1 cellular context compared by ENCODE assay signal in the genomic region with DNA sequence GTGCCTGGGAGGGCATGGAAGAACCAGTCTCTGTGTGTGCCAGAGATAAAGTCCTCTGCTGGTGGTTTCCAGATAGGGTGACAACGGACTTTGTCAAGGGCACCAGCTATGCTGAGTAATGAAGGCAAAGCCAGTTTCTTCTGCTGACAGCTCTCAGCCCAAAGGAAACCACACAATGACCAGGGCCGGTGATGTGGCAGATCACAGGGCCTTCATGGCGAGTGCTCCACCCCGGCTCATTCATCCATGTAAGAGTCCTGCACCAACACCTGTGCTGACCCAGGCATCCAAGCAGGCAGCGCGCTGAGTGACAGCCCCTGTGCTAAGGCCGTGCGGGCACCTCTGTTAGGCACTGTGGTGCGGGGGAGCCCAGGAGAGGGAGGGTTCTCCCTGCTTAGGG.
TF ChIP-seq lines count a peak whose summit lies in the region.

No MANE protein-coding gene starts in this region.

TF ChIP-seq in H1, 55 proteins besides CTCF, POLR2A, EP300 and RAD21:
- no peak for TF ChIP-seq BCL11A (IDR thresholded peaks at IDR 0.05; ENCODE audit: low read depth in 2 of 2, low read length in 2 of 2)
- TF ChIP-seq CBX5 (IDR thresholded peaks at IDR 0.05; ENCODE audit: low read depth, low read length): no peak
- no peak for TF ChIP-seq CEBPB (IDR thresholded peaks at IDR 0.05; ENCODE audit: low read depth, low read length)
- no peak for TF ChIP-seq NANOG (IDR thresholded peaks at IDR 0.05; ENCODE audit: insufficient read depth, low read depth, low read length, poor library complexity, severe bottlenecking)
- no peak for TF ChIP-seq BACH1 (IDR thresholded peaks at IDR 0.05; ENCODE audit: low read length)
- no peak for TF ChIP-seq KDM4A (IDR thresholded peaks at IDR 0.05; ENCODE audit: low read depth, low read length, severe bottlenecking)
- no peak for TF ChIP-seq POLR2AphosphoS5 (IDR thresholded peaks at IDR 0.05; ENCODE audit: low read depth, low read length)
- TF ChIP-seq SIRT6 (IDR thresholded peaks at IDR 0.05; ENCODE audit: low read length): no peak
- TF ChIP-seq KDM1A (IDR thresholded peaks at IDR 0.05; ENCODE audit: borderline replicate concordance, low read length): no peak
- TF ChIP-seq MAFK (IDR thresholded peaks at IDR 0.05; ENCODE audit: low read depth, low read length): no peak
- no peak for TF ChIP-seq HDAC6 (IDR thresholded peaks at IDR 0.05; ENCODE audit: low read depth, low read length)
- TF ChIP-seq RBBP5 (IDR thresholded peaks at IDR 0.05; ENCODE audit: borderline replicate concordance, low read depth, low read length): no peak
- TF ChIP-seq EZH2 (IDR thresholded peaks at IDR 0.05; ENCODE audit: low read depth, low read length, severe bottlenecking): no peak
- no peak for TF ChIP-seq JUN (IDR thresholded peaks at IDR 0.05; ENCODE audit: low read depth, low read length)
